Comparison of ENCODE assay signal across 8 cellular contexts in the genomic region with DNA sequence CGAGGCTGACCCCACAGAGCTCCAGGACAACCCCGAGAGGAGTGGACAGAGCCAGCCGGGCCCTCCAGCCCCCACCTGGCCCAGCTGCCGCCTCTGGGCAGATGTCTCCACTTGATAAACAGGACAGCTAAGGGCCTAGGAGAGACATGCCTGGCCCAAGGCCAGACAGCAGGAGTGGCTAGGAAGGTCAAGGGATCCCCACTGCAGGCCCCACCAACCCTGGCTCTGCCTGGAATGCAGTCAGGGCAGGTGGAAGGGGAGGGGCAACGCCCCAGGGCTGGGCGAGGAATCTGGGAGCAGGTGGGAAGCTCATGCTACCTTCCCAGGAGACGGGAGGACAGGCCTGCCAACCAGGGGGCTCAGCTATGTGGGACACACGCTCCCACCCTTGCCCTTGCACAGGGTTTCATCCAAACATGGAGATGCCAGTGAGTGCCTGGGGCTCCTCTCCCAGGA. TPM values are rescaled to one million over a fixed set of nuclear protein-coding genes. Genes with fewer than 3 reads are reported as not detected.
DNase-seq lines count a peak whose midpoint lies in the region; ATAC-seq, FAIRE-seq and TF ChIP-seq lines count a peak whose summit lies in the region.

No MANE protein-coding gene starts in this region.

- CTCF ChIA-PET in activated naive CD4-positive, alpha-beta T cell treated with anti-CD3 and anti-CD28 coated beads for 36 hours (lab: Charles Lee): interaction anchor here (0.6 kb wide), 1 partner anchor 43 kb away, joined by 5 read pairs; no protein-coding TSS in a partner anchor

- H3K4me3 ChIP-seq in bronchial epithelial cell (ENCODE audit: low read depth, low read length): no peak overlapping the region
- H3K4me3 ChIP-seq in mucosa of descending colon: no peak overlapping the region

- in situ Hi-C loops in ACHN (cut with HindIII; ENCODE audit: low pct_ligation_motif_present, low pct_unique_long_range_greater_than_20kb, low sequenced_read_pairs): no loop called here

- intact Hi-C loops in mucosa of descending colon (cut with DNase I, micrococcal nuclease) (no loop called here), posterior cingulate gyrus (cut with DNase I) (no loop called here)
- intact Hi-C loops in activated naive CD4-positive, alpha-beta T cell treated with anti-CD3 and anti-CD28 coated beads for 36 hours (cut with micrococcal nuclease): no loop called here

- H3K4me1 ChIP-seq in mucosa of descending colon (ENCODE audit: low read depth): peaks cover 48% of the 10 kb centered on the region

- TF ChIP-seq CTCF in bronchial epithelial cell (IDR thresholded peaks at IDR 0.05; ENCODE audit: insufficient read depth, low read length, severe bottlenecking) (no peak), mucosa of descending colon (IDR thresholded peaks at IDR 0.05) (no peak)

- peak; percentile 62 for ATAC-seq in mucosa of descending colon

- H3K36me3 Mint-ChIP-seq in activated naive CD4-positive, alpha-beta T cell treated with anti-CD3 and anti-CD28 coated beads for 36 hours (ENCODE audit: low read depth): no peaks in the 10 kb centered on the region

- H3K4me1 Mint-ChIP-seq in activated naive CD4-positive, alpha-beta T cell treated with anti-CD3 and anti-CD28 coated beads for 36 hours (ENCODE audit: low read depth): peaks cover 63% of the 10 kb centered on the region

- H3K27ac Mint-ChIP-seq in activated naive CD4-positive, alpha-beta T cell treated with anti-CD3 and anti-CD28 coated beads for 36 hours: no peak overlapping the region

- H3K27me3 Mint-ChIP-seq in activated naive CD4-positive, alpha-beta T cell treated with anti-CD3 and anti-CD28 coated beads for 36 hours (ENCODE audit: low read depth): no peaks in the 10 kb centered on the region

- H3K36me3 ChIP-seq in bronchial epithelial cell (ENCODE audit: control insufficient read depth, insufficient read depth, low read length) (peaks cover 13% of the 10 kb centered on the region), mucosa of descending colon (ENCODE audit: low read depth) (no peaks in the 10 kb centered on the region)

- no peaks in the 10 kb centered on the region for H3K27me3 ChIP-seq in bronchial epithelial cell (ENCODE audit: control insufficient read depth, insufficient read depth, low read length)

- H3K4me3 Mint-ChIP-seq in activated naive CD4-positive, alpha-beta T cell treated with anti-CD3 and anti-CD28 coated beads for 36 hours: no peak overlapping the region

- H3K9me3 ChIP-seq in mucosa of descending colon: no peaks in the 10 kb centered on the region

- peak; percentile 22 for DNase-seq in ACHN
- DNase-seq in LoVo (ENCODE audit: low spot score): peak; percentile 88
- peak; percentile 62 for DNase-seq in bronchial epithelial cell (ENCODE audit: low read depth)
- DNase-seq in mucosa of descending colon: peak; percentile 53 to 83 (median 70)
- DNase-seq in urothelium cell line (ENCODE audit: low spot score): no peak
- DNase-seq in posterior cingulate gyrus: no peak
- no peak for DNase-seq in GDM1 (lab: John Stamatoyannopoulos, UW)
- DNase-seq in activated naive CD4-positive, alpha-beta T cell treated with anti-CD3 and anti-CD28 coated beads for 36 hours: no peak

- FAIRE-seq in bronchial epithelial cell (lab: Jason Lieb, UNC) (no peak), urothelium cell line (lab: Jason Lieb, UNC) (no peak)

- no peaks in the 10 kb centered on the region for H3K9me3 Mint-ChIP-seq in activated naive CD4-positive, alpha-beta T cell treated with anti-CD3 and anti-CD28 coated beads for 36 hours

RNA-seq across cellular contexts. Expression of a gene that starts 25.2 kb away (rescaled TPM):
- 23.4 and 55.3 TPM in 2 replicates for total RNA-seq in bronchial epithelial cell
- 10 to 100 TPM; 31.7 to 54.9 (median 47.5) TPM for total RNA-seq in mucosa of descending colon
- total RNA-seq in activated naive CD4-positive, alpha-beta T cell treated with anti-CD3 and anti-CD28 coated beads for 36 hours: 10 to 100 TPM; 31.7 to 32.1 TPM

RNA-seq across cellular contexts. Expression of a gene that starts 27.2 kb away (rescaled TPM):
- total RNA-seq in bronchial epithelial cell: 3.7 and 7.9 TPM in 2 replicates
- 10 to 100 TPM; 17.3 to 24.9 (median 18.1) TPM for total RNA-seq in mucosa of descending colon
- total RNA-seq in activated naive CD4-positive, alpha-beta T cell treated with anti-CD3 and anti-CD28 coated beads for 36 hours: 10 to 100 TPM; 57.3 to 65.1 TPM

RNA-seq across cellular contexts. Expression of a gene that starts 31.8 kb away (rescaled TPM):
- total RNA-seq in bronchial epithelial cell: 3.7 and 6.4 TPM in 2 replicates
- total RNA-seq in mucosa of descending colon: 10 to 100 TPM; 43.8 to 82.8 (median 49.0) TPM
- 10 to 100 TPM; 16.3 to 18.6 TPM for total RNA-seq in activated naive CD4-positive, alpha-beta T cell treated with anti-CD3 and anti-CD28 coated beads for 36 hours

RNA-seq across cellular contexts. Expression of a gene that starts 36.6 kb away (rescaled TPM):
- total RNA-seq in bronchial epithelial cell: 83.2 and 132 TPM in 2 replicates
- total RNA-seq in mucosa of descending colon: 100 to 1,000 TPM in 2 of 3 donors, 10 to 100 TPM in 1; 91.4 to 330 (median 183) TPM
- 10 to 100 TPM in 1 of 2 experiments, 1 to 10 TPM in 1; 8.1 to 10.7 TPM for total RNA-seq in activated naive CD4-positive, alpha-beta T cell treated with anti-CD3 and anti-CD28 coated beads for 36 hours

Comparison
In these comparisons a context has a peak if more than half of its experiments do, and no peak if none do; other contexts are left out.
1. DNase-seq: peak in ACHN (single experiment), LoVo (single experiment), bronchial epithelial cell (single experiment) and mucosa of descending colon (3 of 3); none in urothelium cell line (single experiment), posterior cingulate gyrus (0 of 10), GDM1 (single experiment) and activated naive CD4-positive, alpha-beta T cell treated with anti-CD3 and anti-CD28 coated beads for 36 hours (single experiment).